10 cellular contexts compared by ENCODE assay signal in genomic region chr2:65388051-65388531, GRCh38. TPM values are rescaled to one million over a fixed set of nuclear protein-coding genes. Genes with fewer than 3 reads are reported as not detected.
DNase-seq lines count a peak whose midpoint lies in the region; ATAC-seq, FAIRE-seq and TF ChIP-seq lines count a peak whose summit lies in the region.
"Had no signal": no experiment of that assay in that cellular context is flagged by ENCODE, and none has a peak within 500 bp of the region (broad histone marks: within the 10 kb centered on the region; RNA-seq: fewer than 3 reads in every experiment).

No MANE protein-coding gene starts in this region.

- H4K20me1 ChIP-seq in keratinocyte (ENCODE audit: control insufficient read depth, extremely low read depth, insufficient read depth, low read length): peaks cover 1% of the 10 kb centered on the region

- peak in 1 of 3 experiments; percentile 12 for TF ChIP-seq CTCF in keratinocyte (optimal IDR thresholded peaks at IDR 0.05 in 1 of 3, IDR thresholded peaks at IDR 0.05 in 1 of 3, conservative IDR thresholded peaks at IDR 0.05 in 1 of 3; ENCODE audit: extremely low read depth in 1 of 3, insufficient read depth in 2 of 3, low read length in 3 of 3)

- H3K9me1 ChIP-seq in keratinocyte (ENCODE audit: control insufficient read depth, extremely low read depth, insufficient read depth, low read length): peaks cover 3% of the 10 kb centered on the region

- FAIRE-seq in keratinocyte (lab: Jason Lieb, UNC): peak; percentile 29

- peaks cover 84% of the 10 kb centered on the region for H3K4me1 ChIP-seq in keratinocyte (ENCODE audit: control insufficient read depth, extremely low read depth, insufficient read depth, low read length)

- dilution Hi-C loops in keratinocyte (cut with MboI; ENCODE audit: extremely low pct_ligation_motif_present, low sequenced_read_pairs): no loop called here

- H3K9ac ChIP-seq in keratinocyte (ENCODE audit: control insufficient read depth, extremely low read depth, insufficient read depth, low read length): peak overlapping the region; percentile 75

- H3K27ac ChIP-seq in keratinocyte (ENCODE audit: control insufficient read depth, insufficient read depth, low read length): peak overlapping the region; percentile 97

- peak overlapping the region; percentile 59 for H3K4me2 ChIP-seq in keratinocyte (ENCODE audit: control insufficient read depth, extremely low read depth, insufficient read depth, low read depth, low read length)

- H3K9me3 ChIP-seq in keratinocyte (ENCODE audit: control insufficient read depth, low read depth, low read length): no peaks in the 10 kb centered on the region

- no peaks in the 10 kb centered on the region for H3K36me3 ChIP-seq in keratinocyte (ENCODE audit: control insufficient read depth in 2 of 2, extremely low read depth in 1 of 2, insufficient read depth in 2 of 2, low read length in 2 of 2)

- ATAC-seq in GM18520 (IDR thresholded peaks at IDR 0.05; ENCODE audit: unreplicated experiment): peak; percentile 41
- ATAC-seq in GM21737 (IDR thresholded peaks at IDR 0.05; ENCODE audit: unreplicated experiment): peak; percentile 57
- peak; percentile 76 for ATAC-seq in HG03442 (IDR thresholded peaks at IDR 0.05; ENCODE audit: unreplicated experiment)

- H3K27me3 ChIP-seq in keratinocyte (ENCODE audit: control insufficient read depth, extremely low read depth, insufficient read depth, low read length): no peaks in the 10 kb centered on the region

- DNase-seq in keratinocyte (ENCODE audit: low read depth, low spot score): peak; percentile 85
- no peak for DNase-seq in GF-D8 (lab: John Stamatoyannopoulos, UW)
- no peak for DNase-seq in NCI-H2196 (lab: John Stamatoyannopoulos, UW; ENCODE audit: unreplicated experiment)
- no peak for DNase-seq in DMS153 treated with DMSO at 0.1 percent for 48 hours (lab: John Stamatoyannopoulos, UW; ENCODE audit: unreplicated experiment)
- no peak for DNase-seq in NCI-H187 (lab: John Stamatoyannopoulos, UW)
- DNase-seq: activated CD4-positive, CD25-positive, alpha-beta regulatory T cell; NCI-H446 treated with DMSO at 0.1 percent for 48 hours had no signal

- H2AFZ ChIP-seq in keratinocyte (ENCODE audit: control insufficient read depth, low read length): no peak overlapping the region

- H3K4me3 ChIP-seq in keratinocyte (ENCODE audit: control insufficient read depth in 2 of 3, extremely low read depth in 1 of 3, insufficient read depth in 2 of 3, low read depth in 1 of 3, low read length in 3 of 3): peak overlapping the region in 2 of 3 experiments; percentile 5 to 15

- peaks cover 61% of the 10 kb centered on the region for H3K79me2 ChIP-seq in keratinocyte (ENCODE audit: control insufficient read depth, insufficient read depth, low read length)

RNA-seq across cellular contexts. Expression of gene SPRED2, which starts 44.3 kb away (rescaled TPM):
- 19.3 to 49.0 TPM (median 26.8 TPM) in 3 replicates for polyA plus RNA-seq in keratinocyte
- polyA plus RNA-seq in keratinocyte (2011; ENCODE audit: low read depth): 12.5 TPM
- 35.1 and 48.4 TPM in 2 replicates for polyA plus RNA-seq in keratinocyte (2011; cell fraction: cytosol; rRNA removed)
- polyA plus RNA-seq in keratinocyte (2011; cell fraction: nucleus; rRNA removed): 60.5 and 62.9 TPM in 2 replicates
- polyA plus RNA-seq in keratinocyte (2012; ENCODE audit: low replicate concordance): 13.7 and 34.9 TPM in 2 replicates
- polyA minus RNA-seq in keratinocyte: 25.3 to 97.0 TPM (median 30.5 TPM) in 3 replicates
- 39.7 TPM for polyA minus RNA-seq in keratinocyte (2011; cell fraction: cytosol; rRNA and poly(A)+ RNA removed)
- polyA minus RNA-seq in keratinocyte (2011; cell fraction: nucleus; rRNA and poly(A)+ RNA removed): 35.9 and 60.3 TPM in 2 replicates
